Comparison of ENCODE assay signal across 8 cellular contexts in the genomic region with DNA sequence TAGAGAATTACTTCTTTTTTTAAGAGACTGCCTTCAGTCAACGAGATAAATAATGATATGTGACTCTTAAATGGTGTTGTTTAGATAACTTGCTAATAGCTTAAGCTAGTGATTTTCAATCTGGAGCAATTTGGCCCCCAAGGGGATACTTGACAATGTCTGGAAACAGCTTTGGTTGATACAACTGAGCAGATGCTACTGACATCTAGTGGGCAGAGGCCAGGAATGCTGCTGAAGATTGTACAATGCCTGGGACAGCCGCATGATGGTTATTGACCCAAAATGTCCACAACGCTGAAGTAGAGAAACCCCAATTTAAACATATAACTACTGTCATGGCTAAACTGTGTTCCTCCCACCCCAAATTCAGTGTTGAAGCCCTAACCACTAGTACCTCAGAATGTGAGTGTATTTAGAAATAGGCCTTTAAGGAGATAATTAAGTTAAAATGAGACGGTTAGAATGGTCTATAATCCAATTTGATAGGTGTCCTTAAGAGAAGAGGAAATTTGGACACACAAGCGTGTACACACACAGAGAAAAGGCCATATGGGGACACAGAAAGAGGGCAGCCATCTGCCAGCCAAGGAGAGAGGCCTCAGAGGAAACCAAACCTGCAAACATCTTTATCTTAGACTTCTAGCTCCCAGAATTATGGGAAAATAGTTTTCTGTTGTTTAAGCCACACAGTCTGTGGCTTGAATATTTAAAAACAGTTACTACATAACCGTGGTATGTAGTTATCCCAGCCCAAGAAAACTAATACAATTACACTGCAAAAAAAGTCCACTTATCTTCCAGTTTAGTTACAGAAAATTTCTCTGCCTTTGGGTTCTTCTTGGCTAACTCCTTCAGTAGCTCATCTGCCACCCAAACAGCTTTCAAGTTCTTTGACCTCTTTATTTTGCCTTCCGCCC. TPM values are rescaled to one million over a fixed set of nuclear protein-coding genes. Genes with fewer than 3 reads are reported as not detected.
DNase-seq lines count a peak whose midpoint lies in the region; TF ChIP-seq lines count a peak whose summit lies in the region.

No MANE protein-coding gene starts in this region.

- no TSS peak for BruUV-seq in PC-9 (replicated peaks; lab: Mats Ljungman, UMichigan)

- TF ChIP-seq EP300 in ovary (IDR thresholded peaks at IDR 0.05): no peak

- POLR2A ChIA-PET in PC-9 (lab: Charles Lee; ENCODE audit: unreplicated experiment): interaction anchor here (0.6 kb wide), 1 partner anchor 220 kb away, joined by 3 read pairs; no protein-coding TSS in a partner anchor

- H3K27me3 ChIP-seq in GM06990 (replicated peaks; ENCODE audit: control insufficient read depth, insufficient read depth, low read length) (no peaks in the 10 kb centered on the region), GM23248 (replicated peaks; ENCODE audit: insufficient read depth) (no peaks in the 10 kb centered on the region), Karpas-422 (ENCODE audit: low read length) (no peaks in the 10 kb centered on the region), PC-9 (ENCODE audit: insufficient read depth, low read depth) (no peaks in the 10 kb centered on the region), ovary (no peaks in the 10 kb centered on the region)

- no peak overlapping the region for H3K4me2 ChIP-seq in GM23248 (ENCODE audit: unreplicated experiment)
- H3K4me2 ChIP-seq in Karpas-422 (ENCODE audit: low read depth, low read length, poor library complexity, severe bottlenecking): no peak overlapping the region
- no peak overlapping the region for H3K4me2 ChIP-seq in PC-9

- H3K36me3 ChIP-seq in GM06990 (ENCODE audit: control insufficient read depth, insufficient read depth, low read length) (no peaks in the 10 kb centered on the region), GM23248 (ENCODE audit: low read depth) (no peaks in the 10 kb centered on the region), Karpas-422 (ENCODE audit: insufficient read depth, low read length) (no peaks in the 10 kb centered on the region), PC-9 (ENCODE audit: low read depth) (no peaks in the 10 kb centered on the region), ovary (no peaks in the 10 kb centered on the region)

- intact Hi-C loops in PC-9 (cut with micrococcal nuclease; ENCODE audit: unreplicated experiment) (loop anchor here (1.0 kb wide), 1 partner anchor 148 kb away; the partner anchor contains the start of gene DOP1A), ovary (cut with DNase I) (loop anchor here in 3 of 4 donors (5.0 to 10.0 kb wide), 3 partner anchors 148 to 297 kb away; partner anchors contain the start of genes DOP1A (in 3 of the 3), UBE3D (in 3 of the 3) and PRSS35 (in 1 of the 3))

- H3K4me3 ChIP-seq in GM06990 (replicated peaks; ENCODE audit: low read depth, low read length): no peak overlapping the region
- no peak overlapping the region for H3K4me3 ChIP-seq in GM23248
- H3K4me3 ChIP-seq in Karpas-422 (ENCODE audit: low read length): no peak overlapping the region
- no peak overlapping the region for H3K4me3 ChIP-seq in PC-9
- H3K4me3 ChIP-seq in ovary: no peak overlapping the region

- H3K4me1 ChIP-seq in GM23248 (ENCODE audit: insufficient read depth) (peaks cover 10% of the 10 kb centered on the region), Karpas-422 (ENCODE audit: low read length) (peaks cover 3% of the 10 kb centered on the region; the same call in 1 of the 2 replicates), PC-9 (replicated peaks; ENCODE audit: insufficient read depth) (no peaks in the 10 kb centered on the region), ovary (ENCODE audit: insufficient read depth) (peaks cover 1% of the 10 kb centered on the region)

- H3K27ac ChIP-seq in GM23248 (peak overlapping the region; percentile 45), Karpas-422 (ENCODE audit: low read length) (no peak overlapping the region), PC-9 (no peak overlapping the region), ovary (peak overlapping the region in 1 of 2 donors; percentile 40)

- whole genome bisulfite sequencing in GM23248 (ENCODE audit: low coverage in 1 of 2, low lambda C conversion rate in 2 of 2, missing lambda C conversion rate in 2 of 2), 2 experiments: 23 to 28% methylated on average over 7 of the region's 7 CpGs
- WGBS in ovary, 3 donors: 12 to 19% (median 12%) methylated on average over 7 of the region's 7 CpGs

- no peaks in the 10 kb centered on the region for H4K20me1 ChIP-seq in GM23248 (ENCODE audit: insufficient read depth)
- H4K20me1 ChIP-seq in Karpas-422 (ENCODE audit: insufficient read depth, low read depth, low read length): no peaks in the 10 kb centered on the region
- no peaks in the 10 kb centered on the region for H4K20me1 ChIP-seq in PC-9 (ENCODE audit: insufficient read depth)

- TF ChIP-seq CTCF in GM06990 (IDR thresholded peaks at IDR 0.05; ENCODE audit: insufficient read depth, low read length, poor library complexity, severe bottlenecking) (peak; percentile 85), PC-9 (conservative IDR thresholded peaks at IDR 0.05) (peak; percentile 63), ovary (IDR thresholded peaks at IDR 0.05) (peak; percentile 59 to 75 (median 62))

- CTCF ChIA-PET in PC-9 (lab: Charles Lee): interaction anchor here (0.6 to 0.9 kb wide), 2 partner anchors 148 to 993 kb away, joined by 4 to 5 read pairs; partner anchors contain the start of gene DOP1A

- no peaks in the 10 kb centered on the region for H3K9me3 ChIP-seq in GM23248 (ENCODE audit: low read depth)
- no peaks in the 10 kb centered on the region for H3K9me3 ChIP-seq in Karpas-422 (ENCODE audit: low read length)
- no peaks in the 10 kb centered on the region for H3K9me3 ChIP-seq in PC-9 (ENCODE audit: insufficient read depth, low read depth)
- no peaks in the 10 kb centered on the region for H3K9me3 ChIP-seq in ovary

- no peak for TF ChIP-seq POLR2A in ovary (IDR thresholded peaks at IDR 0.05)

- H3K9me2 ChIP-seq in GM23248 (ENCODE audit: insufficient read depth) (no peaks in the 10 kb centered on the region), Karpas-422 (replicated peaks; ENCODE audit: insufficient read depth, low read length) (no peaks in the 10 kb centered on the region), PC-9 (ENCODE audit: insufficient read depth) (no peaks in the 10 kb centered on the region)

- H3K9ac ChIP-seq in GM23248 (peak overlapping the region; percentile 41), Karpas-422 (ENCODE audit: low read length) (no peak overlapping the region)

- H3K79me2 ChIP-seq in GM23248 (ENCODE audit: insufficient read depth) (no peaks in the 10 kb centered on the region), Karpas-422 (ENCODE audit: low read length) (no peaks in the 10 kb centered on the region), PC-9 (ENCODE audit: low read depth) (no peaks in the 10 kb centered on the region)

- H2AFZ ChIP-seq in GM23248 (peak overlapping the region; percentile 73), Karpas-422 (ENCODE audit: low read length) (peak overlapping the region; percentile 95), PC-9 (no peak overlapping the region)

- DNase-seq in GM06990 (ENCODE audit: extremely low read depth, insufficient read length): peak; percentile 15
- peak; percentile 86 for DNase-seq in GM23248
- peak; percentile 89 for DNase-seq in Karpas-422
- DNase-seq in PC-9: no peak
- DNase-seq in activated T-helper 1 cell treated with anti-CD3 and anti-CD28 coated beads, Interleukin-2, amount 50 U/mL, for 16 hours (ENCODE audit: low read depth in 1 of 2, low spot score in 1 of 2): peak; percentile 7 to 13
- DNase-seq in foreskin melanocyte: peak; percentile 59
- DNase-seq in ovary: peak; percentile 45 to 74 (median 58)
- no peak for DNase-seq in epidermal melanocyte (ENCODE audit: insufficient read length, low spot score)

- in situ Hi-C loops in GM23248 (cut with MboI): no loop called here

- 0 out of 2 replicates have a peak, but pooled peaks cover 8% of the 10 kb centered on the region for H3F3A ChIP-seq in GM23248 (ENCODE audit: insufficient read depth)
- H3F3A ChIP-seq in PC-9 (ENCODE audit: insufficient read depth, low read depth): peaks cover 5% of the 10 kb centered on the region; the same call in 1 of the 2 replicates

RNA-seq across cellular contexts. Expression of gene RWDD2A, which starts 22.2 kb away (rescaled TPM):
- 4.4 and 6.1 TPM in 2 replicates for total RNA-seq in GM23248 (2014; rRNA removed; shearing (Covaris generic))
- 5.2 and 5.5 TPM in 2 replicates for polyA plus RNA-seq in GM23248 (2016; fragmentation: Nextera tagmentation; extraction: Ambion mirVana)
- 1.9 and 2.0 TPM in 2 replicates for total RNA-seq in Karpas-422 (2014; rRNA removed; shearing (Covaris generic); ENCODE audit: low replicate concordance)
- total RNA-seq in PC-9 (2021): 1.8 and 2.1 TPM in 2 replicates
- 1 to 10 TPM; 2.8 to 5.3 (median 4.3) TPM for total RNA-seq in ovary
- 1 to 10 TPM; 4.4 to 5.2 TPM for polyA plus RNA-seq in ovary

RNA-seq across cellular contexts. Expression of gene PGM3, which starts 22.3 kb away (rescaled TPM):
- 74.4 and 89.0 TPM in 2 replicates for total RNA-seq in GM23248 (2014; rRNA removed; shearing (Covaris generic))
- polyA plus RNA-seq in GM23248 (2016; fragmentation: Nextera tagmentation; extraction: Ambion mirVana): 131 and 132 TPM in 2 replicates
- total RNA-seq in Karpas-422 (2014; rRNA removed; shearing (Covaris generic); ENCODE audit: low replicate concordance): 10.6 and 28.0 TPM in 2 replicates
- total RNA-seq in PC-9 (2021): 22.1 and 33.8 TPM in 2 replicates
- total RNA-seq in ovary: 10 to 100 TPM; 22.4 to 48.5 (median 39.9) TPM
- polyA plus RNA-seq in ovary: 10 to 100 TPM; 12.1 to 16.8 TPM

Comparison
In these comparisons a context has a peak if more than half of its experiments do, and no peak if none do; other contexts are left out.
1. DNase-seq: peak in GM06990 (single experiment), GM23248 (single experiment), Karpas-422 (single experiment), activated T-helper 1 cell treated with anti-CD3 and anti-CD28 coated beads, Interleukin-2, amount 50 U/mL, for 16 hours (2 of 2), foreskin melanocyte (single experiment) and ovary (5 of 5); none in PC-9 (0 of 2) and epidermal melanocyte (single experiment).
2. Peak in every context shown above with its lines, with median percentiles within 50 percentile points of each other: CTCF ChIP-seq.